Comparison of ENCODE assay signal across 8 cellular contexts in the genomic region with DNA sequence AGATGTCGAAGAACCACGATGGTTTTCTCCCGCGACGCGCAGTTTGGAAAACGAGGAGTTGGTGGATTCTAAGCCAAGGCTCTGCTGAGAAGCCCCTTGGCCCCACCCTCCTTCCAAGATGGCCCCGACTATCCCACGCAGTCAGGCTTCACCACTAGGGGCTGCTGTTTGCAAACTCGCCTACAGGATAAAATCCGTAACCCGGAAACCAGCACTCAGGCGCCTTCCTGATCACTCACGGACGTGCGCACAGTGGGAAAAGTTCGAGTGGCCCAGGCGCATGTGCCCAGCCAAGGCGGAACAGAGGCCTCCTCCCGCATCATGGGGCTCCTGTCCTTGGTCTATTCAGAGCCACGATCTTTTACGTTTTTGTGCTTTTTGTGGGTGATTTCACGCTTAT. TPM values are rescaled to one million over a fixed set of nuclear protein-coding genes. Genes with fewer than 3 reads are reported as not detected.
DNase-seq lines count a peak whose midpoint lies in the region; ATAC-seq and TF ChIP-seq lines count a peak whose summit lies in the region.

No MANE protein-coding gene starts in this region.

- H4K20me1 ChIP-seq in OCI-LY1 (ENCODE audit: insufficient read depth, low read length) = no peaks in the 10 kb centered on the region

- no peaks in the 10 kb centered on the region for H3K79me2 ChIP-seq in OCI-LY1 (ENCODE audit: insufficient read depth, low read length)

- no peak for ATAC-seq in GM21619 (IDR thresholded peaks at IDR 0.05; ENCODE audit: unreplicated experiment)

- H3F3A ChIP-seq in OCI-LY1 (ENCODE audit: insufficient read depth, low read length) = no peaks in the 10 kb centered on the region

- TF ChIP-seq CTCF in OCI-LY1 (IDR thresholded peaks at IDR 0.05; ENCODE audit: low read length) (peak; percentile 88), cardiac muscle cell (IDR thresholded peaks at IDR 0.05; ENCODE audit: low read depth, low read length) (peak; percentile 65), retinal pigment epithelial cell (conservative IDR thresholded peaks at IDR 0.05; ENCODE audit: low read depth, low read length) (peak; percentile 91), coronary artery (IDR thresholded peaks at IDR 0.05) (no peak)

- H3K9me2 ChIP-seq in OCI-LY1 (ENCODE audit: low read depth, low read length) = no peaks in the 10 kb centered on the region

- DNase-seq in SIG-M5 treated with dmso at 0.1 percent for 504 hours (lab: John Stamatoyannopoulos, UW; ENCODE audit: unreplicated experiment) = peak; percentile 5
- no peak for DNase-seq in SIG-M5 (lab: John Stamatoyannopoulos, UW)
- peak; percentile 63 for DNase-seq in activated naive CD4-positive, alpha-beta T cell treated with anti-CD3 and anti-CD28 coated beads, Interleukin-2, amount 50 U/mL, for 16 hours
- peak; percentile 45 to 67 for DNase-seq in cardiac muscle cell (ENCODE audit: low read depth in 1 of 2, low spot score in 1 of 2)
- DNase-seq in retinal pigment epithelial cell (ENCODE audit: low read depth) = no peak
- DNase-seq in coronary artery (ENCODE audit: low spot score) = no peak

- H3K4me3 ChIP-seq in OCI-LY1 (ENCODE audit: low read depth, low read length, poor library complexity, severe bottlenecking) = no peak overlapping the region
- no peak overlapping the region for H3K4me3 ChIP-seq in cardiac muscle cell
- H3K4me3 ChIP-seq in retinal pigment epithelial cell (ENCODE audit: low read length) = no peak overlapping the region
- no peak overlapping the region for H3K4me3 ChIP-seq in coronary artery

- peaks cover 41% of the 10 kb centered on the region for H3K4me1 ChIP-seq in OCI-LY1 (ENCODE audit: insufficient read depth, low read length, severe bottlenecking)
- no peaks in the 10 kb centered on the region for H3K4me1 ChIP-seq in cardiac muscle cell (ENCODE audit: low read depth)

- no peak overlapping the region for H2AFZ ChIP-seq in OCI-LY1 (ENCODE audit: low read length)

- H3K27me3 ChIP-seq in OCI-LY1 (ENCODE audit: insufficient read depth, low read length) (no peaks in the 10 kb centered on the region), cardiac muscle cell (no peaks in the 10 kb centered on the region)

- no peaks in the 10 kb centered on the region for H3K9me3 ChIP-seq in OCI-LY1 (ENCODE audit: low read length)
- no peaks in the 10 kb centered on the region for H3K9me3 ChIP-seq in cardiac muscle cell (ENCODE audit: low read depth)

- H3K27ac ChIP-seq in OCI-LY1 (ENCODE audit: low read depth, low read length, poor library complexity, severe bottlenecking) = peak overlapping the region; percentile 54
- H3K27ac ChIP-seq in cardiac muscle cell = no peak overlapping the region
- no peak overlapping the region for H3K27ac ChIP-seq in coronary artery

- peaks cover 87% of the 10 kb centered on the region for H3K36me3 ChIP-seq in OCI-LY1 (ENCODE audit: insufficient read depth, low read length)
- H3K36me3 ChIP-seq in cardiac muscle cell = peaks cover 8% of the 10 kb centered on the region

- H3K9ac ChIP-seq in OCI-LY1 (ENCODE audit: low read length) = no peak overlapping the region

- no peak overlapping the region for H3K4me2 ChIP-seq in OCI-LY1 (ENCODE audit: low read length)

RNA-seq across cellular contexts. Expression of a gene that starts 19.2 kb away (rescaled TPM):
- total RNA-seq in cardiac muscle cell = 73.6 and 161 TPM in 2 replicates
- 842 and 1,116 TPM in 2 replicates for polyA plus RNA-seq in cardiac muscle cell

RNA-seq across cellular contexts. Expression of a gene that starts 28.0 kb away (rescaled TPM):
- total RNA-seq in cardiac muscle cell = 250 and 281 TPM in 2 replicates
- 110 and 136 TPM in 2 replicates for polyA plus RNA-seq in cardiac muscle cell

RNA-seq across cellular contexts. Expression of a gene that starts 31.8 kb away (rescaled TPM):
- 171 and 179 TPM in 2 replicates for total RNA-seq in cardiac muscle cell
- polyA plus RNA-seq in cardiac muscle cell = 71.6 and 93.3 TPM in 2 replicates

RNA-seq across cellular contexts. Expression of a gene that starts 56.3 kb away (rescaled TPM):
- 49.7 and 65.6 TPM in 2 replicates for total RNA-seq in cardiac muscle cell
- 4.4 and 4.5 TPM in 2 replicates for polyA plus RNA-seq in cardiac muscle cell

Comparison
In these comparisons a context has a peak if more than half of its experiments do, and no peak if none do; other contexts are left out.
1. DNase-seq: peak in SIG-M5 treated with dmso at 0.1 percent for 504 hours (single experiment), activated naive CD4-positive, alpha-beta T cell treated with anti-CD3 and anti-CD28 coated beads, Interleukin-2, amount 50 U/mL, for 16 hours (single experiment) and cardiac muscle cell (2 of 2); none in SIG-M5 (single experiment), retinal pigment epithelial cell (single experiment) and coronary artery (single experiment).